Comparison of ENCODE assay signal across 10 cellular contexts in genomic region chr20:38139919-38140753, GRCh38. TPM values are rescaled to one million over a fixed set of nuclear protein-coding genes. Genes with fewer than 3 reads are reported as not detected.
DNase-seq lines count a peak whose midpoint lies in the region; TF ChIP-seq lines count a peak whose summit lies in the region.
"Had no signal": no experiment of that assay in that cellular context is flagged by ENCODE, and none has a peak within 500 bp of the region (broad histone marks: within the 10 kb centered on the region; RNA-seq: fewer than 3 reads in every experiment).

No MANE protein-coding gene starts in this region.

- no peak overlapping the region for H3K27ac ChIP-seq in HEK293 (ENCODE audit: extremely low read depth, low read depth, low read length)
- H3K27ac ChIP-seq in endodermal cell (ENCODE audit: low read depth, low read length): peak overlapping the region; percentile 77
- H3K27ac ChIP-seq in sigmoid colon: no peak overlapping the region
- no peak overlapping the region for H3K27ac ChIP-seq in WERI-Rb-1

- H3K4me3 Mint-ChIP-seq in endodermal cell: no peak overlapping the region

- intact Hi-C loops in sigmoid colon (cut with DNase I): no loop called here

- TF ChIP-seq CTCF in HEK293 (tag by site-specific recombination; IDR thresholded peaks at IDR 0.05) (no peak), endodermal cell (conservative IDR thresholded peaks at IDR 0.05) (no peak), sigmoid colon (IDR thresholded peaks at IDR 0.05) (no peak), WERI-Rb-1 (IDR thresholded peaks at IDR 0.05; ENCODE audit: low read depth, low read length) (no peak)

- POLR2A ChIA-PET in HEK293 (lab: Yijun Ruan, JAX): interaction anchor here (0.6 kb wide), 2 partner anchors 9 to 12 kb away, joined by 3 to 4 read pairs; no protein-coding TSS in a partner anchor

- H3K4me1 ChIP-seq in HEK293 (ENCODE audit: control insufficient read depth, insufficient read depth, low read length) (no peaks in the 10 kb centered on the region), endodermal cell (ENCODE audit: control insufficient read depth, insufficient read depth, low read length) (no peaks in the 10 kb centered on the region), sigmoid colon (peaks cover 0 to 26% (median 22%) of the 10 kb centered on the region in 4 donors)

- WGBS in endodermal cell (ENCODE audit: insufficient coverage in 1 of 2, insufficient read length in 1 of 2), 2 experiments: 85 to 88% methylated on average over 9 to 11 of the region's 12 CpGs
- WGBS in sigmoid colon, 2 donors: 17 to 56% methylated on average over 12 of the region's 12 CpGs

- H3K9me3 Mint-ChIP-seq in endodermal cell: no peaks in the 10 kb centered on the region

- H3K27ac Mint-ChIP-seq in endodermal cell: no peak overlapping the region

- H3K36me3 ChIP-seq in HEK293 (ENCODE audit: control insufficient read depth in 2 of 2, insufficient read depth in 1 of 2, low read length in 2 of 2): no peaks in the 10 kb centered on the region
- no peaks in the 10 kb centered on the region for H3K36me3 ChIP-seq in endodermal cell (ENCODE audit: control insufficient read depth, insufficient read depth, low read length)
- H3K36me3 ChIP-seq in sigmoid colon: peaks cover 0 to 62% (median 24%) of the 10 kb centered on the region in 4 donors
- H3K36me3 ChIP-seq in WERI-Rb-1: no peaks in the 10 kb centered on the region

- no peaks in the 10 kb centered on the region for H3K27me3 ChIP-seq in endodermal cell (ENCODE audit: control insufficient read depth, insufficient read depth, low read length, poor library complexity, severe bottlenecking)
- H3K27me3 ChIP-seq in sigmoid colon: no peaks in the 10 kb centered on the region
- H3K27me3 ChIP-seq in WERI-Rb-1 (ENCODE audit: insufficient read depth, low read depth, severe bottlenecking): no peaks in the 10 kb centered on the region

- H3K36me3 Mint-ChIP-seq in endodermal cell (ENCODE audit: low read depth): no peaks in the 10 kb centered on the region

- no peak for TF ChIP-seq EP300 in sigmoid colon (IDR thresholded peaks at IDR 0.05)

- peaks cover 5% of the 10 kb centered on the region for H3K4me1 Mint-ChIP-seq in endodermal cell

- no peak overlapping the region for H3K9ac ChIP-seq in endodermal cell (ENCODE audit: extremely low read depth, low read length, poor library complexity, severe bottlenecking)

- DNase-seq in NCI-H69 (lab: John Stamatoyannopoulos, UW) (peak; percentile 90), endodermal cell (no peak), sigmoid colon (peak; percentile 25), NCI-H446 (lab: John Stamatoyannopoulos, UW) (no peak), 8988T (no peak), WERI-Rb-1 (no peak), HPDE6-E6E7 (ENCODE audit: extremely low spot score) (no peak)
- DNase-seq: amniotic stem cell, DND-41 had no signal

- H3K9me3 ChIP-seq in HEK293 (ENCODE audit: control insufficient read depth, insufficient read depth, low read depth, low read length): no peaks in the 10 kb centered on the region
- no peaks in the 10 kb centered on the region for H3K9me3 ChIP-seq in endodermal cell (ENCODE audit: control insufficient read depth, low read length)
- H3K9me3 ChIP-seq in sigmoid colon: no peaks in the 10 kb centered on the region
- H3K9me3 ChIP-seq in WERI-Rb-1 (ENCODE audit: severe bottlenecking): no peaks in the 10 kb centered on the region

- CTCF ChIA-PET in HEK293 (lab: Yijun Ruan, JAX): interaction anchor here (0.6 to 1.8 kb wide), 5 partner anchors 11 to 81 kb away, joined by 3 to 6 read pairs (median 5); no protein-coding TSS in a partner anchor

- H3K4me3 ChIP-seq in HEK293 (ENCODE audit: low read depth, low read length) (no peak overlapping the region), endodermal cell (ENCODE audit: low read length) (no peak overlapping the region), sigmoid colon (no peak overlapping the region), WERI-Rb-1 (ENCODE audit: low read depth, low read length) (no peak overlapping the region)

- TF ChIP-seq POLR2A in sigmoid colon (IDR thresholded peaks at IDR 0.05): no peak

- H3K27me3 Mint-ChIP-seq in endodermal cell (ENCODE audit: insufficient read depth): no peaks in the 10 kb centered on the region

TF ChIP-seq in HEK293, 187 proteins besides CTCF, POLR2A, EP300 and RAD21 (continues in another document):
- TF ChIP-seq ZNF596 (tag by site-specific recombination; IDR thresholded peaks at IDR 0.05) (no peak), REST (tag by site-specific recombination; IDR thresholded peaks at IDR 0.05) (no peak), ZNF211 (tag by site-specific recombination; IDR thresholded peaks at IDR 0.05; ENCODE audit: low read depth) (no peak), ATF2 (tag by site-specific recombination; IDR thresholded peaks at IDR 0.05; ENCODE audit: low read depth) (no peak), ZNF514 (tag by site-specific recombination; IDR thresholded peaks at IDR 0.05) (no peak), GLI4 (tag by site-specific recombination; IDR thresholded peaks at IDR 0.05) (no peak), ZNF664 (tag by site-specific recombination; IDR thresholded peaks at IDR 0.05) (peak; percentile 51; the same call in 1 of the 2 replicates)
- TF ChIP-seq, protein P1, sequence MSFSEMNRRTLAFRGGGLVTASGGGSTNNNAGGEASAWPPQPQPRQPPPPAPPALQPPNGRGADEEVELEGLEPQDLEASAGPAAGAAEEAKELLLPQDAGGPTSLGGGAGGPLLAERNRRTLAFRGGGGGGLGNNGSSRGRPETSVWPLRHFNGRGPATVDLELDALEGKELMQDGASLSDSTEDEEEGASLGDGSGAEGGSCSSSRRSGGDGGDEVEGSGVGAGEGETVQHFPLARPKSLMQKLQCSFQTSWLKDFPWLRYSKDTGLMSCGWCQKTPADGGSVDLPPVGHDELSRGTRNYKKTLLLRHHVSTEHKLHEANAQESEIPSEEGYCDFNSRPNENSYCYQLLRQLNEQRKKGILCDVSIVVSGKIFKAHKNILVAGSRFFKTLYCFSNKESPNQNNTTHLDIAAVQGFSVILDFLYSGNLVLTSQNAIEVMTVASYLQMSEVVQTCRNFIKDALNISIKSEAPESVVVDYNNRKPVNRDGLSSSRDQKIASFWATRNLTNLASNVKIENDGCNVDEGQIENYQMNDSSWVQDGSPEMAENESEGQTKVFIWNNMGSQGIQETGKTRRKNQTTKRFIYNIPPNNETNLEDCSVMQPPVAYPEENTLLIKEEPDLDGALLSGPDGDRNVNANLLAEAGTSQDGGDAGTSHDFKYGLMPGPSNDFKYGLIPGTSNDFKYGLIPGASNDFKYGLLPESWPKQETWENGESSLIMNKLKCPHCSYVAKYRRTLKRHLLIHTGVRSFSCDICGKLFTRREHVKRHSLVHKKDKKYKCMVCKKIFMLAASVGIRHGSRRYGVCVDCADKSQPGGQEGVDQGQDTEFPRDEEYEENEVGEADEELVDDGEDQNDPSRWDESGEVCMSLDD (tag by site-specific recombination; IDR thresholded peaks at IDR 0.05): no peak
- TF ChIP-seq, protein P2, sequence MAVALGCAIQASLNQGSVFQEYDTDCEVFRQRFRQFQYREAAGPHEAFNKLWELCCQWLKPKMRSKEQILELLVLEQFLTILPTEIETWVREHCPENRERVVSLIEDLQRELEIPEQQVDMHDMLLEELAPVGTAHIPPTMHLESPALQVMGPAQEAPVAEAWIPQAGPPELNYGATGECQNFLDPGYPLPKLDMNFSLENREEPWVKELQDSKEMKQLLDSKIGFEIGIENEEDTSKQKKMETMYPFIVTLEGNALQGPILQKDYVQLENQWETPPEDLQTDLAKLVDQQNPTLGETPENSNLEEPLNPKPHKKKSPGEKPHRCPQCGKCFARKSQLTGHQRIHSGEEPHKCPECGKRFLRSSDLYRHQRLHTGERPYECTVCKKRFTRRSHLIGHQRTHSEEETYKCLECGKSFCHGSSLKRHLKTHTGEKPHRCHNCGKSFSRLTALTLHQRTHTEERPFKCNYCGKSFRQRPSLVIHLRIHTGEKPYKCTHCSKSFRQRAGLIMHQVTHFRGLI (tag by site-specific recombination; IDR thresholded peaks at IDR 0.05): no peak

RNA-seq across cellular contexts. Expression of gene TGM2, which starts 24.9 kb away (rescaled TPM):
- total RNA-seq in endodermal cell: under 1 TPM; 0.27 to 0.37 TPM
- 3.4 TPM for polyA plus RNA-seq in endodermal cell (2013, experiment 1 of 2)
- 2.1 TPM for polyA plus RNA-seq in endodermal cell (2013, experiment 2 of 2)
- total RNA-seq in sigmoid colon: 100 to 1,000 TPM in 2 of 4 donors, 10 to 100 TPM in 2; 14.8 to 104 (median 60.7) TPM
- 10 to 100 TPM in 1 of 3 donors, 1 to 10 TPM in 2; 6.5 to 71.1 (median 7.2) TPM for polyA plus RNA-seq in sigmoid colon

Comparison
In these comparisons a context has a peak if more than half of its experiments do, and no peak if none do; other contexts are left out.
1. DNase-seq: peak in NCI-H69 (single experiment) and sigmoid colon (single experiment); none in endodermal cell (single experiment), NCI-H446 (0 of 2), 8988T (single experiment), WERI-Rb-1 (single experiment) and HPDE6-E6E7 (single experiment).
2. RNA of gene TGM2, which starts 24.9 kb away (total RNA-seq): 14.8 to 104 TPM in sigmoid colon; 0.27 to 0.37 TPM in endodermal cell; every median in the first group is over 10 times any median in the second.